In the genomic region with DNA sequence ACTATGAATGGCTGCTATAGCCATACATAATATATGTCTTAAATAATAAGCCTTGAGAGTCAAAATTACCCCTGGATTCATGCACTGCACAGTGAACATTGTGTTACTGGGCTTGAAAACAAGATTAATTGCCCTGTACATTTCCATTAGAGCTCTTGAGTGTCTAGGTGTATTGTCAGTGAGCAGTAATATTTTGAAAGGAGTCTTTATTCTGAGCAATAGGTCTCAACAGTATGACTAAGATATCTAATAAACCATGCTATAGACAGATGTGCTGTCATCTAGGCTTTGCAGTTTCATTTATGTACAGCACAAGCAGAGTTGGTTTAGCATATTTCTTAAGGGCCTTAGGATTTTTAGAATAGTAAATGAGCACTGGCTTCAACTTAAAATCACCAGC, we compare ENCODE assay signal across 22 cellular contexts. TPM values are rescaled to one million over a fixed set of nuclear protein-coding genes. Genes with fewer than 3 reads are reported as not detected.
"Had no signal": no experiment of that assay in that cellular context is flagged by ENCODE, and none has a peak within 500 bp of the region (broad histone marks: within the 10 kb centered on the region; RNA-seq: fewer than 3 reads in every experiment).

No MANE protein-coding gene starts in this region.

- H3K27ac ChIP-seq: coronary artery, KMS-11 had no signal

- H3K4me2 ChIP-seq: KMS-11 had no signal

- DNase-seq: activated CD4-positive, alpha-beta T cell treated with anti-CD3 and anti-CD28 coated beads for 48 hours; activated CD4-positive, alpha-beta T cell treated with anti-CD3 and anti-CD28 coated beads, Interleukin-2, amount 50 U/mL, for 4 hours; activated CD4-positive, CD25-positive, alpha-beta regulatory T cell treated with anti-CD3 and anti-CD28 coated beads, Interleukin-2, amount 50 U/mL, for 72 hours; activated CD8-positive, alpha-beta memory T cell treated with anti-CD3 and anti-CD28 coated beads, Interleukin-2, amount 50 U/mL, for 48 hours; activated CD8-positive, alpha-beta T cell treated with anti-CD3 and anti-CD28 coated beads, Interleukin-2, amount 10 ng/mL, durations not matched to agents 7 days and 5 days; activated T-cell treated with anti-CD3 and anti-CD28 coated beads, Interleukin-2, amount 50 U/mL, for 1 hour; aorta; central memory CD4-positive, alpha-beta T cell; NCI-H1092 treated with DMSO at 0.1 percent for 48 hours; NCI-H1694; NCI-H2081 treated with DMSO at 0.1 percent for 48 hours; NCI-H446; NCI-H524; NCI-H82; PC-3; SHP77 treated with DMSO at 0.1 percent for 48 hours had no signal

- H3K4me3 ChIP-seq: coronary artery had no signal

RNA-seq across cellular contexts. Expression of a gene that starts 48.1 kb away (rescaled TPM):
- total RNA-seq: activated CD8-positive, alpha-beta T cell treated with anti-CD3 and anti-CD28 coated beads, Interleukin-2, amount 10 ng/mL, durations not matched to agents 7 days and 5 days; bronchial epithelial cell; chondrocyte; MCF 10A; PC-3; SK-MEL-5 had no signal
